Comparison of ENCODE assay signal across 2 cellular contexts in genomic region chr12:34341362-34341733, GRCh38.
TF ChIP-seq lines count a peak whose summit lies in the region.

No MANE protein-coding gene starts in this region.

TF ChIP-seq in HEK293, 187 proteins besides CTCF, POLR2A, EP300 and RAD21 (continued from another document):
- TF ChIP-seq SP7 (tag by site-specific recombination; IDR thresholded peaks at IDR 0.05) (no peak), SP2 (tag by site-specific recombination; IDR thresholded peaks at IDR 0.05) (peak; percentile 84), ZNF837 (tag by site-specific recombination; IDR thresholded peaks at IDR 0.05) (no peak), EGR2 (tag by site-specific recombination; IDR thresholded peaks at IDR 0.05; ENCODE audit: low read depth) (no peak), GLIS2 (tag by site-specific recombination; IDR thresholded peaks at IDR 0.05) (peak; percentile 35), SP3 (tag by site-specific recombination; IDR thresholded peaks at IDR 0.05) (peak; percentile 39; the same call in 1 of the 2 replicates), BCL11A (tag by site-specific recombination; IDR thresholded peaks at IDR 0.05; ENCODE audit: low read depth) (peak; percentile 51; the same call in 1 of the 2 replicates), ZBTB26 (tag by site-specific recombination; optimal IDR thresholded peaks at IDR 0.05) (peak; percentile 17), ZBTB48 (tag by site-specific recombination; IDR thresholded peaks at IDR 0.05) (peak; percentile 66; the same call in 1 of the 2 replicates), SETDB1 (IDR thresholded peaks at IDR 0.05; ENCODE audit: insufficient read length, low read length) (no peak), ZNF701 (tag by site-specific recombination; IDR thresholded peaks at IDR 0.05) (no peak), ZNF121 (tag by site-specific recombination; IDR thresholded peaks at IDR 0.05) (0 out of 2 replicates have a peak, but pooled peaks have one; percentile 15), ZFHX2 (tag by site-specific recombination; conservative IDR thresholded peaks at IDR 0.05) (peak; percentile 54), ZBTB20 (tag by site-specific recombination; IDR thresholded peaks at IDR 0.05) (peak; percentile 69; the same call in 1 of the 2 replicates), ZBTB44 (tag by site-specific recombination; IDR thresholded peaks at IDR 0.05) (no peak), ZNF48 (tag by site-specific recombination; IDR thresholded peaks at IDR 0.05) (no peak), ZNF391 (tag by site-specific recombination; IDR thresholded peaks at IDR 0.05; ENCODE audit: borderline replicate concordance, low read depth) (no peak)
- TF ChIP-seq, protein P1, sequence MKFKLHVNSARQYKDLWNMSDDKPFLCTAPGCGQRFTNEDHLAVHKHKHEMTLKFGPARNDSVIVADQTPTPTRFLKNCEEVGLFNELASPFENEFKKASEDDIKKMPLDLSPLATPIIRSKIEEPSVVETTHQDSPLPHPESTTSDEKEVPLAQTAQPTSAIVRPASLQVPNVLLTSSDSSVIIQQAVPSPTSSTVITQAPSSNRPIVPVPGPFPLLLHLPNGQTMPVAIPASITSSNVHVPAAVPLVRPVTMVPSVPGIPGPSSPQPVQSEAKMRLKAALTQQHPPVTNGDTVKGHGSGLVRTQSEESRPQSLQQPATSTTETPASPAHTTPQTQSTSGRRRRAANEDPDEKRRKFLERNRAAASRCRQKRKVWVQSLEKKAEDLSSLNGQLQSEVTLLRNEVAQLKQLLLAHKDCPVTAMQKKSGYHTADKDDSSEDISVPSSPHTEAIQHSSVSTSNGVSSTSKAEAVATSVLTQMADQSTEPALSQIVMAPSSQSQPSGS (tag by site-specific recombination; IDR thresholded peaks at IDR 0.05; ENCODE audit: low read depth), result no peak
- TF ChIP-seq, protein P2, sequence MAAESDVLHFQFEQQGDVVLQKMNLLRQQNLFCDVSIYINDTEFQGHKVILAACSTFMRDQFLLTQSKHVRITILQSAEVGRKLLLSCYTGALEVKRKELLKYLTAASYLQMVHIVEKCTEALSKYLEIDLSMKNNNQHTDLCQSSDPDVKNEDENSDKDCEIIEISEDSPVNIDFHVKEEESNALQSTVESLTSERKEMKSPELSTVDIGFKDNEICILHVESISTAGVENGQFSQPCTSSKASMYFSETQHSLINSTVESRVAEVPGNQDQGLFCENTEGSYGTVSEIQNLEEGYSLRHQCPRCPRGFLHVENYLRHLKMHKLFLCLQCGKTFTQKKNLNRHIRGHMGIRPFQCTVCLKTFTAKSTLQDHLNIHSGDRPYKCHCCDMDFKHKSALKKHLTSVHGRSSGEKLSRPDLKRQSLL (tag by site-specific recombination; IDR thresholded peaks at IDR 0.05), result no peak
- TF ChIP-seq, protein P3, sequence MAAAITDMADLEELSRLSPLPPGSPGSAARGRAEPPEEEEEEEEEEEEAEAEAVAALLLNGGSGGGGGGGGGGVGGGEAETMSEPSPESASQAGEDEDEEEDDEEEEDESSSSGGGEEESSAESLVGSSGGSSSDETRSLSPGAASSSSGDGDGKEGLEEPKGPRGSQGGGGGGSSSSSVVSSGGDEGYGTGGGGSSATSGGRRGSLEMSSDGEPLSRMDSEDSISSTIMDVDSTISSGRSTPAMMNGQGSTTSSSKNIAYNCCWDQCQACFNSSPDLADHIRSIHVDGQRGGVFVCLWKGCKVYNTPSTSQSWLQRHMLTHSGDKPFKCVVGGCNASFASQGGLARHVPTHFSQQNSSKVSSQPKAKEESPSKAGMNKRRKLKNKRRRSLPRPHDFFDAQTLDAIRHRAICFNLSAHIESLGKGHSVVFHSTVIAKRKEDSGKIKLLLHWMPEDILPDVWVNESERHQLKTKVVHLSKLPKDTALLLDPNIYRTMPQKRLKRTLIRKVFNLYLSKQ (tag by site-specific recombination; IDR thresholded peaks at IDR 0.05; ENCODE audit: borderline replicate concordance), result no peak

TF ChIP-seq in K562, 482 proteins besides CTCF, POLR2A, EP300 and RAD21 (continued from another document):
- TF ChIP-seq, protein P4, sequence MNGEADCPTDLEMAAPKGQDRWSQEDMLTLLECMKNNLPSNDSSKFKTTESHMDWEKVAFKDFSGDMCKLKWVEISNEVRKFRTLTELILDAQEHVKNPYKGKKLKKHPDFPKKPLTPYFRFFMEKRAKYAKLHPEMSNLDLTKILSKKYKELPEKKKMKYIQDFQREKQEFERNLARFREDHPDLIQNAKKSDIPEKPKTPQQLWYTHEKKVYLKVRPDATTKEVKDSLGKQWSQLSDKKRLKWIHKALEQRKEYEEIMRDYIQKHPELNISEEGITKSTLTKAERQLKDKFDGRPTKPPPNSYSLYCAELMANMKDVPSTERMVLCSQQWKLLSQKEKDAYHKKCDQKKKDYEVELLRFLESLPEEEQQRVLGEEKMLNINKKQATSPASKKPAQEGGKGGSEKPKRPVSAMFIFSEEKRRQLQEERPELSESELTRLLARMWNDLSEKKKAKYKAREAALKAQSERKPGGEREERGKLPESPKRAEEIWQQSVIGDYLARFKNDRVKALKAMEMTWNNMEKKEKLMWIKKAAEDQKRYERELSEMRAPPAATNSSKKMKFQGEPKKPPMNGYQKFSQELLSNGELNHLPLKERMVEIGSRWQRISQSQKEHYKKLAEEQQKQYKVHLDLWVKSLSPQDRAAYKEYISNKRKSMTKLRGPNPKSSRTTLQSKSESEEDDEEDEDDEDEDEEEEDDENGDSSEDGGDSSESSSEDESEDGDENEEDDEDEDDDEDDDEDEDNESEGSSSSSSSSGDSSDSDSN (IDR thresholded peaks at IDR 0.05; ENCODE audit: borderline replicate concordance in 1 of 2, low read depth in 2 of 2, low read length in 2 of 2), result no peak
- TF ChIP-seq NCOA2 (IDR thresholded peaks at IDR 0.05; ENCODE audit: partially characterized antibody in 2 of 2) (no peak), ZNF41 (CRISPR knock-in tag; conservative IDR thresholded peaks at IDR 0.05) (no peak), ZBTB7A (IDR thresholded peaks at IDR 0.05; ENCODE audit: borderline replicate concordance, control insufficient read depth, low read depth, low read length) (peak; percentile 45; the same call in 1 of the 2 replicates), JUND (IDR thresholded peaks at IDR 0.05; ENCODE audit: borderline replicate concordance, low read depth, low read length) (no peak), JUND (tag; IDR thresholded peaks at IDR 0.05; ENCODE audit: borderline replicate concordance, low read depth, low read length) (no peak), FOXM1 (IDR thresholded peaks at IDR 0.05; ENCODE audit: low read depth) (no peak), FOXM1 (CRISPR knock-in tag; IDR thresholded peaks at IDR 0.05; ENCODE audit: low read depth) (no peak), ILF3 (IDR thresholded peaks at IDR 0.05; ENCODE audit: borderline replicate concordance) (no peak), NR2C2 (CRISPR knock-in tag; IDR thresholded peaks at IDR 0.05) (no peak), NR2C2 (tag; IDR thresholded peaks at IDR 0.05) (peak; percentile 37; the same call in 1 of the 2 replicates), PCBP2 (IDR thresholded peaks at IDR 0.05; ENCODE audit: low read depth, low read length, poor library complexity, severe bottlenecking) (no peak), ILK (tag; IDR thresholded peaks at IDR 0.05; ENCODE audit: borderline replicate concordance, low read depth) (no peak), MCM3 (IDR thresholded peaks at IDR 0.05) (no peak), TBP (optimal IDR thresholded peaks at IDR 0.05; ENCODE audit: low read depth, low read length) (no peak), MTA1 (IDR thresholded peaks at IDR 0.05; ENCODE audit: borderline replicate concordance) (no peak), ZBTB9 (CRISPR knock-in tag; IDR thresholded peaks at IDR 0.05) (no peak)
- TF ChIP-seq, protein P5, sequence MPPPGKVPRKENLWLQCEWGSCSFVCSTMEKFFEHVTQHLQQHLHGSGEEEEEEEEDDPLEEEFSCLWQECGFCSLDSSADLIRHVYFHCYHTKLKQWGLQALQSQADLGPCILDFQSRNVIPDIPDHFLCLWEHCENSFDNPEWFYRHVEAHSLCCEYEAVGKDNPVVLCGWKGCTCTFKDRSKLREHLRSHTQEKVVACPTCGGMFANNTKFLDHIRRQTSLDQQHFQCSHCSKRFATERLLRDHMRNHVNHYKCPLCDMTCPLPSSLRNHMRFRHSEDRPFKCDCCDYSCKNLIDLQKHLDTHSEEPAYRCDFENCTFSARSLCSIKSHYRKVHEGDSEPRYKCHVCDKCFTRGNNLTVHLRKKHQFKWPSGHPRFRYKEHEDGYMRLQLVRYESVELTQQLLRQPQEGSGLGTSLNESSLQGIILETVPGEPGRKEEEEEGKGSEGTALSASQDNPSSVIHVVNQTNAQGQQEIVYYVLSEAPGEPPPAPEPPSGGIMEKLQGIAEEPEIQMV (tag; conservative IDR thresholded peaks at IDR 0.05; ENCODE audit: low read depth), result no peak
